In genomic region chr14:94059998-94060397, GRCh38 we compare ENCODE assay signal across 16 cellular contexts. TPM values are rescaled to one million over a fixed set of nuclear protein-coding genes. Genes with fewer than 3 reads are reported as not detected.
DNase-seq lines count a peak whose midpoint lies in the region; ATAC-seq and TF ChIP-seq lines count a peak whose summit lies in the region.
"Had no signal": no experiment of that assay in that cellular context is flagged by ENCODE, and none has a peak within 500 bp of the region (broad histone marks: within the 10 kb centered on the region; RNA-seq: fewer than 3 reads in every experiment).

No MANE protein-coding gene starts in this region.

- H3K9me3 Mint-ChIP-seq in activated T-cell treated with anti-CD3 and anti-CD28 coated beads, Interleukin-2, amount 50 U/mL, for 24 hours: no peaks in the 10 kb centered on the region
- H3K9me3 Mint-ChIP-seq in activated T-cell treated with anti-CD3 and anti-CD28 coated beads, Interleukin-2, amount 50 U/mL, for 72 hours: no peaks in the 10 kb centered on the region
- H3K9me3 Mint-ChIP-seq in CD4-positive, alpha-beta T cell: no peaks in the 10 kb centered on the region
- H3K9me3 Mint-ChIP-seq in endothelial cell (ENCODE audit: unreplicated experiment): no peaks in the 10 kb centered on the region
- H3K9me3 Mint-ChIP-seq: GM23338 had no signal

- H3K27me3 ChIP-seq in CD4-positive, alpha-beta T cell (ENCODE audit: control insufficient read depth, insufficient read depth, low read length): no peaks in the 10 kb centered on the region
- no peaks in the 10 kb centered on the region for H3K27me3 ChIP-seq in spleen (replicated peaks in 1 of 7)
- H3K27me3 ChIP-seq: BLaER1 treated with 17β-estradiol and CSF1 and Interleukin-3, amounts not matched to agents 10 nM and 100 nM had no signal

- CTCF ChIA-PET in CD4-positive, alpha-beta T cell (lab: Charles Lee): no interaction called here

- no peak overlapping the region for H3K4me3 Mint-ChIP-seq in activated T-cell treated with anti-CD3 and anti-CD28 coated beads, Interleukin-2, amount 50 U/mL, for 24 hours
- H3K4me3 Mint-ChIP-seq in activated T-cell treated with anti-CD3 and anti-CD28 coated beads, Interleukin-2, amount 50 U/mL, for 72 hours: no peak overlapping the region
- no peak overlapping the region for H3K4me3 Mint-ChIP-seq in CD4-positive, alpha-beta T cell
- H3K4me3 Mint-ChIP-seq in endothelial cell (ENCODE audit: unreplicated experiment): peak overlapping the region; percentile 56
- H3K4me3 Mint-ChIP-seq: GM23338 had no signal

- peak overlapping the region; percentile 70 for H3K27ac Mint-ChIP-seq in activated T-cell treated with anti-CD3 and anti-CD28 coated beads, Interleukin-2, amount 50 U/mL, for 24 hours
- H3K27ac Mint-ChIP-seq in activated T-cell treated with anti-CD3 and anti-CD28 coated beads, Interleukin-2, amount 50 U/mL, for 72 hours: no peak overlapping the region
- H3K27ac Mint-ChIP-seq in CD4-positive, alpha-beta T cell: peak overlapping the region; percentile 2
- no peak overlapping the region for H3K27ac Mint-ChIP-seq in endothelial cell (ENCODE audit: unreplicated experiment)
- H3K27ac Mint-ChIP-seq: GM23338 had no signal

- no peak for DNase-seq in activated T-cell treated with anti-CD3 and anti-CD28 coated beads, Interleukin-2, amount 50 U/mL, for 24 hours
- no peak for DNase-seq in activated T-cell treated with anti-CD3 and anti-CD28 coated beads, Interleukin-2, amount 50 U/mL, for 72 hours
- DNase-seq in CD4-positive, alpha-beta T cell: no peak
- DNase-seq in endothelial cell (ENCODE audit: low spot score) (no peak), spleen (peak; percentile 8), HuH-7.5 (ENCODE audit: low spot score) (no peak)
- DNase-seq: DND-41, NCI-H1092, NCI-H146, NCI-H2081 treated with DMSO at 0.1 percent for 48 hours, NCI-H510A treated with DMSO at 0.1 percent for 48 hours had no signal

- peaks cover 2 to 96% (median 81%) of the 10 kb centered on the region in 6 donors for H3K36me3 ChIP-seq in spleen

- H3K4me1 ChIP-seq in spleen: peaks cover 25 to 96% (median 55%) of the 10 kb centered on the region in 6 donors

- H3K9me3 ChIP-seq in CD4-positive, alpha-beta T cell (ENCODE audit: control insufficient read depth, low read length): no peaks in the 10 kb centered on the region
- H3K9me3 ChIP-seq in spleen: no peaks in the 10 kb centered on the region
- H3K9me3 ChIP-seq: BLaER1 treated with 17β-estradiol and CSF1 and Interleukin-3, amounts not matched to agents 10 nM and 100 nM had no signal

- intact Hi-C loops in CD4-positive, alpha-beta T cell (cut with DNase I, micrococcal nuclease): no loop called here
- intact Hi-C loops in spleen (cut with DNase I; ENCODE audit: low total_unique reads): no loop called here

- no peak for ATAC-seq in activated T-cell treated with anti-CD3 and anti-CD28 coated beads, Interleukin-2, amount 50 U/mL, for 72 hours (replicated peaks in 1 of 2)
- ATAC-seq in CD4-positive, alpha-beta T cell (ENCODE audit: poor library complexity): no peak
- no peak for ATAC-seq in HG03520 (IDR thresholded peaks at IDR 0.05; ENCODE audit: unreplicated experiment)
- no peak for ATAC-seq in GM19395 (IDR thresholded peaks at IDR 0.05; ENCODE audit: unreplicated experiment)
- ATAC-seq: GM23338 had no signal

- 65 to 85% (median 75%) methylated on average over 5 of the region's 5 CpGs for WGBS in spleen, 5 donors

- H3K36me3 Mint-ChIP-seq in activated T-cell treated with anti-CD3 and anti-CD28 coated beads, Interleukin-2, amount 50 U/mL, for 24 hours (ENCODE audit: low read depth): peaks cover 93% of the 10 kb centered on the region
- H3K36me3 Mint-ChIP-seq in activated T-cell treated with anti-CD3 and anti-CD28 coated beads, Interleukin-2, amount 50 U/mL, for 72 hours (ENCODE audit: insufficient read depth in 2 of 2): peaks cover 10 to 36% of the 10 kb centered on the region in 2 donors
- H3K36me3 Mint-ChIP-seq in CD4-positive, alpha-beta T cell (ENCODE audit: low read depth): peaks cover 98% of the 10 kb centered on the region
- peaks cover 30% of the 10 kb centered on the region for H3K36me3 Mint-ChIP-seq in endothelial cell (ENCODE audit: low read depth, unreplicated experiment)

- POLR2A ChIA-PET in CD4-positive, alpha-beta T cell (lab: Charles Lee): no interaction called here

- TF ChIP-seq CTCF in CD4-positive, alpha-beta T cell (IDR thresholded peaks at IDR 0.05): no peak
- TF ChIP-seq CTCF in endothelial cell (IDR thresholded peaks at IDR 0.05; ENCODE audit: unreplicated experiment) (no peak), spleen (IDR thresholded peaks at IDR 0.05 in 8 of 11, conservative IDR thresholded peaks at IDR 0.05 in 3 of 11) (no peak)

- peaks cover 79% of the 10 kb centered on the region for H3K4me1 Mint-ChIP-seq in activated T-cell treated with anti-CD3 and anti-CD28 coated beads, Interleukin-2, amount 50 U/mL, for 24 hours (ENCODE audit: low read depth)
- peaks cover 54% of the 10 kb centered on the region for H3K4me1 Mint-ChIP-seq in activated T-cell treated with anti-CD3 and anti-CD28 coated beads, Interleukin-2, amount 50 U/mL, for 72 hours (ENCODE audit: low read depth)
- peaks cover 81% of the 10 kb centered on the region for H3K4me1 Mint-ChIP-seq in CD4-positive, alpha-beta T cell (ENCODE audit: low read depth)
- peaks cover 9% of the 10 kb centered on the region for H3K4me1 Mint-ChIP-seq in endothelial cell (ENCODE audit: unreplicated experiment)

- TF ChIP-seq POLR2A in spleen (IDR thresholded peaks at IDR 0.05): no peak

- no peak overlapping the region for H3K4me3 ChIP-seq in spleen
- H3K4me3 ChIP-seq: BLaER1 treated with 17β-estradiol and CSF1 and Interleukin-3, amounts not matched to agents 10 nM and 100 nM; GM23338 had no signal

- H3K27me3 Mint-ChIP-seq in activated T-cell treated with anti-CD3 and anti-CD28 coated beads, Interleukin-2, amount 50 U/mL, for 24 hours: no peaks in the 10 kb centered on the region
- H3K27me3 Mint-ChIP-seq in activated T-cell treated with anti-CD3 and anti-CD28 coated beads, Interleukin-2, amount 50 U/mL, for 72 hours (ENCODE audit: low read depth): no peaks in the 10 kb centered on the region
- H3K27me3 Mint-ChIP-seq in CD4-positive, alpha-beta T cell: no peaks in the 10 kb centered on the region
- peaks cover 4% of the 10 kb centered on the region for H3K27me3 Mint-ChIP-seq in endothelial cell (ENCODE audit: unreplicated experiment)

- H3K27ac ChIP-seq in CD4-positive, alpha-beta T cell (ENCODE audit: low read depth, low read length): no peak overlapping the region
- H3K27ac ChIP-seq in spleen: peak overlapping the region in 1 of 8 donors; percentile 4
- H3K27ac ChIP-seq: BLaER1 treated with 17β-estradiol and CSF1 and Interleukin-3, amounts not matched to agents 10 nM and 100 nM; KMS-11 had no signal

RNA-seq across cellular contexts. Expression of gene DDX24, which starts 21.0 kb away (rescaled TPM):
- total RNA-seq in activated T-cell treated with anti-CD3 and anti-CD28 coated beads, Interleukin-2, amount 50 U/mL, for 72 hours: 100 to 1,000 TPM; 193 to 197 TPM
- total RNA-seq in CD4-positive, alpha-beta T cell: 100 to 1,000 TPM; 678 to 711 TPM
- 89.6 TPM for total RNA-seq in endothelial cell (ENCODE audit: unreplicated experiment)
- 100 to 1,000 TPM; 168 to 251 (median 209) TPM for total RNA-seq in spleen
- 100 to 1,000 TPM in 1 of 3 donors, 10 to 100 TPM in 2; 70.8 to 103 (median 91.8) TPM for polyA plus RNA-seq in spleen

RNA-seq across cellular contexts. Expression of gene IFI27L1, which starts 21.1 kb away (rescaled TPM):
- 10 to 100 TPM; 59.6 to 71.4 TPM for total RNA-seq in activated T-cell treated with anti-CD3 and anti-CD28 coated beads, Interleukin-2, amount 50 U/mL, for 72 hours
- 10 to 100 TPM; 14.1 to 14.3 TPM for total RNA-seq in CD4-positive, alpha-beta T cell
- total RNA-seq in endothelial cell (ENCODE audit: unreplicated experiment) (33.5 TPM), spleen (10 to 100 TPM in 6 of 7 donors, 1 to 10 TPM in 1; 4.4 to 16.1 (median 11.4) TPM)
- polyA plus RNA-seq in spleen: 10 to 100 TPM in 2 of 3 donors, 1 to 10 TPM in 1; 7.5 to 18.8 (median 13.9) TPM

RNA-seq across cellular contexts. Expression of gene OTUB2, which starts 33.9 kb away (rescaled TPM):
- 1 to 10 TPM; 1.9 to 2.1 TPM for total RNA-seq in activated T-cell treated with anti-CD3 and anti-CD28 coated beads, Interleukin-2, amount 50 U/mL, for 72 hours
- not detected for total RNA-seq in CD4-positive, alpha-beta T cell
- 2.3 TPM for total RNA-seq in endothelial cell (ENCODE audit: unreplicated experiment)
- total RNA-seq in spleen: 1 to 10 TPM in 2 of 7 donors, under 1 TPM in 5; 0.23 to 1.1 (median 0.56) TPM
- under 1 TPM; 0.07 to 0.29 (median 0.08) TPM for polyA plus RNA-seq in spleen

RNA-seq across cellular contexts. Expression of gene IFI27, which starts 50.5 kb away (rescaled TPM):
- total RNA-seq in activated T-cell treated with anti-CD3 and anti-CD28 coated beads, Interleukin-2, amount 50 U/mL, for 72 hours: 1 to 10 TPM; 5.1 to 7.7 TPM
- total RNA-seq in CD4-positive, alpha-beta T cell: 1 to 10 TPM; 1.7 to 2.2 TPM
- total RNA-seq in endothelial cell (ENCODE audit: unreplicated experiment): 3.8 TPM
- 100 to 1,000 TPM; 304 to 893 (median 750) TPM for total RNA-seq in spleen
- 1,000 to 10,000 TPM in 1 of 3 donors, 100 to 1,000 TPM in 2; 371 to 1,170 (median 689) TPM for polyA plus RNA-seq in spleen

Comparison
In these comparisons a context has a peak if more than half of its experiments do, and no peak if none do; other contexts are left out.
1. H3K27ac Mint-ChIP-seq: peak in activated T-cell treated with anti-CD3 and anti-CD28 coated beads, Interleukin-2, amount 50 U/mL, for 24 hours (single experiment) and CD4-positive, alpha-beta T cell (single experiment); none in activated T-cell treated with anti-CD3 and anti-CD28 coated beads, Interleukin-2, amount 50 U/mL, for 72 hours (single experiment) and endothelial cell (single experiment).